19 cellular contexts compared by ENCODE assay signal in the genomic region with DNA sequence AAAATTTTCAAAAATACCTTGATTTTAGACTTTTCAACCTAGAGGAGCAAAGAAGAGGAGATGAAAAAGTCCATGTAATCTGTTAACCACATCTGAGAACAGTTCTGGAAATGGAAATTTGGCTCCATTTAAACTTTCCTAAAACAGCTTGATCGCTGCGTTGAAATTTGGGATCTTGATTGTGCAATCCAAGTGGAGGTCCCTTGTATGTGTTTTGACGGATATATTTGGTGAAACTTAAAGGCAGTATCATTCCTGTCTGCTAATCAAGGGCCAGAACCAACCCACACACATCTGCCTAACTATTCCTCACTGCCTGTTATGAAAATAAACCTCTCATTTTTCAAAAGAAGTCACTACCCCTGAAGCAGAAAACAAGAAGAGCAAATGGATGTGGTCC. TPM values are rescaled to one million over a fixed set of nuclear protein-coding genes. Genes with fewer than 3 reads are reported as not detected.
DNase-seq lines count a peak whose midpoint lies in the region; ATAC-seq, FAIRE-seq and TF ChIP-seq lines count a peak whose summit lies in the region.
"Had no signal": no experiment of that assay in that cellular context is flagged by ENCODE, and none has a peak within 500 bp of the region (broad histone marks: within the 10 kb centered on the region; RNA-seq: fewer than 3 reads in every experiment).

No MANE protein-coding gene starts in this region.

- H3K4me1 Mint-ChIP-seq in HFFc6 (ENCODE audit: low read depth) (peaks cover 93% of the 10 kb centered on the region), brain (peaks cover 67% of the 10 kb centered on the region)
- no peaks in the 10 kb centered on the region for H3K4me1 Mint-ChIP-seq in stimulated activated memory B cell treated with anti-CD40 and anti-IgM and Interleukin-4, amounts not matched to agents 10 μg/mL and 1 μg/mL and 100 μg/mL, for 72 hours

- H3K4me2 ChIP-seq in keratinocyte (ENCODE audit: control insufficient read depth, extremely low read depth, insufficient read depth, low read depth, low read length), result peak overlapping the region; percentile 66
- H3K4me2 ChIP-seq: BLaER1 treated with 17β-estradiol and CSF1 and Interleukin-3, amounts not matched to agents 10 nM and 100 nM had no signal

- H2AFZ ChIP-seq in keratinocyte (ENCODE audit: control insufficient read depth, low read length), result no peak overlapping the region

- dilution Hi-C loops in keratinocyte (cut with MboI; ENCODE audit: extremely low pct_ligation_motif_present, low sequenced_read_pairs), result no loop called here

- H3K27ac Mint-ChIP-seq in HFFc6, result peak overlapping the region; percentile 46
- H3K27ac Mint-ChIP-seq in brain, result peak overlapping the region in 4 of 5 experiments; percentile 0 to 68 (median 34)
- no peak overlapping the region for H3K27ac Mint-ChIP-seq in stimulated activated memory B cell treated with anti-CD40 and anti-IgM and Interleukin-4, amounts not matched to agents 10 μg/mL and 1 μg/mL and 100 μg/mL, for 72 hours
- H3K27ac Mint-ChIP-seq: activated naive CD8-positive, alpha-beta T cell had no signal

- H3K9me3 ChIP-seq in keratinocyte (ENCODE audit: control insufficient read depth, low read depth, low read length) (no peaks in the 10 kb centered on the region), suprapubic skin (no peaks in the 10 kb centered on the region)
- H3K9me3 ChIP-seq: BLaER1 treated with 17β-estradiol and CSF1 and Interleukin-3, amounts not matched to agents 10 nM and 100 nM; colonic mucosa; ovary had no signal

- peaks cover 0 to 2% of the 10 kb centered on the region in 2 experiments for H3K36me3 ChIP-seq in keratinocyte (ENCODE audit: control insufficient read depth in 2 of 2, extremely low read depth in 1 of 2, insufficient read depth in 2 of 2, low read length in 2 of 2)
- no peaks in the 10 kb centered on the region for H3K36me3 ChIP-seq in suprapubic skin
- H3K36me3 ChIP-seq: colonic mucosa, ovary had no signal

- H3K9me1 ChIP-seq in keratinocyte (ENCODE audit: control insufficient read depth, extremely low read depth, insufficient read depth, low read length), result no peaks in the 10 kb centered on the region

- peak; percentile 56 for FAIRE-seq in keratinocyte (lab: Jason Lieb, UNC)
- FAIRE-seq: urothelium cell line had no signal

- H3K4me1 ChIP-seq in keratinocyte (ENCODE audit: control insufficient read depth, extremely low read depth, insufficient read depth, low read length) (peaks cover 38% of the 10 kb centered on the region), suprapubic skin (peaks cover 39% of the 10 kb centered on the region)
- H3K4me1 ChIP-seq: colonic mucosa had no signal

- WGBS in suprapubic skin, result 69% methylated on average over 3 of the region's 3 CpGs

- H3K27ac ChIP-seq in keratinocyte (ENCODE audit: control insufficient read depth, insufficient read depth, low read length), result peak overlapping the region; percentile 58
- peak overlapping the region; percentile 24 for H3K27ac ChIP-seq in suprapubic skin
- H3K27ac ChIP-seq: BLaER1 treated with 17β-estradiol and CSF1 and Interleukin-3, amounts not matched to agents 10 nM and 100 nM; colonic mucosa had no signal

- H3K4me3 ChIP-seq in keratinocyte (ENCODE audit: control insufficient read depth in 2 of 3, extremely low read depth in 1 of 3, insufficient read depth in 2 of 3, low read depth in 1 of 3, low read length in 3 of 3) (no peak overlapping the region), suprapubic skin (no peak overlapping the region)
- H3K4me3 ChIP-seq: BLaER1 treated with 17β-estradiol and CSF1 and Interleukin-3, amounts not matched to agents 10 nM and 100 nM; colonic mucosa; ovary had no signal

- no peak for ATAC-seq in stimulated activated memory B cell treated with anti-CD40 and anti-IgM and Interleukin-4, amounts not matched to agents 10 μg/mL and 1 μg/mL and 100 μg/mL, for 72 hours
- ATAC-seq in GM19395 (IDR thresholded peaks at IDR 0.05; ENCODE audit: unreplicated experiment), result no peak
- no peak for ATAC-seq in HG03469 (IDR thresholded peaks at IDR 0.05; ENCODE audit: unreplicated experiment)
- ATAC-seq: activated CD4-positive, CD25-positive, alpha-beta regulatory T cell treated with anti-CD3 and anti-CD28 coated beads, Interleukin-2, amount 50 U/mL, for 24 hours; esophagus mucosa had no signal

- H3K27me3 ChIP-seq in keratinocyte (ENCODE audit: control insufficient read depth, extremely low read depth, insufficient read depth, low read length) (no peaks in the 10 kb centered on the region), suprapubic skin (no peaks in the 10 kb centered on the region)
- H3K27me3 ChIP-seq: BLaER1 treated with 17β-estradiol and CSF1 and Interleukin-3, amounts not matched to agents 10 nM and 100 nM; colonic mucosa; ovary had no signal

- H3K36me3 Mint-ChIP-seq in HFFc6 (ENCODE audit: low read depth), result peaks cover 34% of the 10 kb centered on the region
- H3K36me3 Mint-ChIP-seq in brain, result peaks cover 23% of the 10 kb centered on the region
- H3K36me3 Mint-ChIP-seq in stimulated activated memory B cell treated with anti-CD40 and anti-IgM and Interleukin-4, amounts not matched to agents 10 μg/mL and 1 μg/mL and 100 μg/mL, for 72 hours, result no peaks in the 10 kb centered on the region

- no peak for TF ChIP-seq EP300 in suprapubic skin (IDR thresholded peaks at IDR 0.05)

- H3K27me3 Mint-ChIP-seq in HFFc6 (ENCODE audit: insufficient read depth) (peaks cover 1% of the 10 kb centered on the region; the same call in 1 of the 2 replicates), brain (no peaks in the 10 kb centered on the region)
- H3K27me3 Mint-ChIP-seq in stimulated activated memory B cell treated with anti-CD40 and anti-IgM and Interleukin-4, amounts not matched to agents 10 μg/mL and 1 μg/mL and 100 μg/mL, for 72 hours, result peaks cover 17% of the 10 kb centered on the region
- H3K27me3 Mint-ChIP-seq: activated naive CD8-positive, alpha-beta T cell had no signal

- TF ChIP-seq CTCF in HFFc6 (IDR thresholded peaks at IDR 0.05) (no peak), brain (conservative IDR thresholded peaks at IDR 0.05) (no peak), keratinocyte (optimal IDR thresholded peaks at IDR 0.05 in 1 of 3, IDR thresholded peaks at IDR 0.05 in 1 of 3, conservative IDR thresholded peaks at IDR 0.05 in 1 of 3; ENCODE audit: extremely low read depth in 1 of 3, insufficient read depth in 2 of 3, low read length in 3 of 3) (no peak), suprapubic skin (IDR thresholded peaks at IDR 0.05) (no peak)

- DNase-seq in HFFc6 (no peak), keratinocyte (ENCODE audit: low read depth, low spot score) (no peak), suprapubic skin (ENCODE audit: low spot score in 2 of 2) (no peak), NCI-H1092 (lab: John Stamatoyannopoulos, UW) (no peak)
- DNase-seq: activated CD8-positive, alpha-beta memory T cell treated with anti-CD3 and anti-CD28 coated beads, Interleukin-2, amount 50 U/mL, for 48 hours; colonic mucosa; DMS79 treated with DMSO at 0.1 percent for 48 hours; NCI-H1048; NCI-H345; ovary had no signal

- H3K9me3 Mint-ChIP-seq in HFFc6 (no peaks in the 10 kb centered on the region), brain (no peaks in the 10 kb centered on the region)
- no peaks in the 10 kb centered on the region for H3K9me3 Mint-ChIP-seq in stimulated activated memory B cell treated with anti-CD40 and anti-IgM and Interleukin-4, amounts not matched to agents 10 μg/mL and 1 μg/mL and 100 μg/mL, for 72 hours

- no peak for TF ChIP-seq POLR2A in suprapubic skin (IDR thresholded peaks at IDR 0.05)

- H3K9ac ChIP-seq in keratinocyte (ENCODE audit: control insufficient read depth, extremely low read depth, insufficient read depth, low read length), result no peak overlapping the region
- H3K9ac ChIP-seq: BLaER1 treated with 17β-estradiol and CSF1 and Interleukin-3, amounts not matched to agents 10 nM and 100 nM had no signal

- H3K4me3 Mint-ChIP-seq in HFFc6, result peak overlapping the region; percentile 33
- no peak overlapping the region for H3K4me3 Mint-ChIP-seq in brain
- H3K4me3 Mint-ChIP-seq in stimulated activated memory B cell treated with anti-CD40 and anti-IgM and Interleukin-4, amounts not matched to agents 10 μg/mL and 1 μg/mL and 100 μg/mL, for 72 hours, result no peak overlapping the region
- H3K4me3 Mint-ChIP-seq: activated naive CD8-positive, alpha-beta T cell had no signal

- peaks cover 41% of the 10 kb centered on the region for H3K79me2 ChIP-seq in keratinocyte (ENCODE audit: control insufficient read depth, insufficient read depth, low read length)

- H4K20me1 ChIP-seq in keratinocyte (ENCODE audit: control insufficient read depth, extremely low read depth, insufficient read depth, low read length), result no peaks in the 10 kb centered on the region

RNA-seq across cellular contexts. Expression of a gene that starts 46.6 kb away (rescaled TPM):
- 100 to 1,000 TPM; 146 to 205 (median 198) TPM for total RNA-seq in HFFc6 (2021; fragmentation: NEBNext Ultra II Directional; extraction: Animal tissue kit (Norgen Biotek cat#: 25700))
- 46.2 TPM for polyA plus RNA-seq in brain (ENCODE audit: insufficient read depth, low read depth, low replicate concordance)
- polyA plus RNA-seq in keratinocyte, result 80.2 to 125 TPM (median 95.3 TPM) in 3 replicates
- polyA plus RNA-seq in keratinocyte (2011; ENCODE audit: low read depth), result 164 TPM
- polyA plus RNA-seq in keratinocyte (2011; cell fraction: cytosol; rRNA removed), result 91.4 and 123 TPM in 2 replicates
- polyA plus RNA-seq in keratinocyte (2011; cell fraction: nucleus; rRNA removed), result 58.8 and 65.8 TPM in 2 replicates
- 66.1 and 86.1 TPM in 2 replicates for polyA plus RNA-seq in keratinocyte (2012; ENCODE audit: low replicate concordance)
- 28.6 to 83.5 TPM (median 82.7 TPM) in 3 replicates for polyA minus RNA-seq in keratinocyte
- polyA minus RNA-seq in keratinocyte (2011; cell fraction: cytosol; rRNA and poly(A)+ RNA removed), result 77.3 TPM
- 34.2 and 61.2 TPM in 2 replicates for polyA minus RNA-seq in keratinocyte (2011; cell fraction: nucleus; rRNA and poly(A)+ RNA removed)
- total RNA-seq in suprapubic skin, result 100 to 1,000 TPM in 1 of 4 donors, 10 to 100 TPM in 3; 39.9 to 104 (median 57.7) TPM
